In genomic region chr15:77944002-77944867, GRCh38 we compare ENCODE assay signal across 7 cellular contexts.
DNase-seq lines count a peak whose midpoint lies in the region; FAIRE-seq and TF ChIP-seq lines count a peak whose summit lies in the region.

No MANE protein-coding gene starts in this region.

- peaks cover 6% of the 10 kb centered on the region for H3K36me3 Mint-ChIP-seq in dendritic cell treated with granulocyte-macrophage colony-stimulating factor and Interleukin-4, amounts not matched to agents 40 ng/mL and 50 ng/mL, for 4 days (ENCODE audit: low read depth)

- FAIRE-seq in GM12891 (lab: Jason Lieb, UNC) = peak; percentile 80
- peak; percentile 79 for FAIRE-seq in TTC549 (lab: Jason Lieb, UNC)

- no peaks in the 10 kb centered on the region for H3K27me3 Mint-ChIP-seq in dendritic cell treated with granulocyte-macrophage colony-stimulating factor and Interleukin-4, amounts not matched to agents 40 ng/mL and 50 ng/mL, for 4 days

- TF ChIP-seq POLR2A in GM12891 (IDR thresholded peaks at IDR 0.05; ENCODE audit: low read depth, low read length) = 0 out of 2 replicates have a peak, but pooled peaks have one; percentile 22

- peak overlapping the region; percentile 57 for H3K27ac ChIP-seq in layer of hippocampus (ENCODE audit: low read depth, low read length)

- H3K4me1 Mint-ChIP-seq in dendritic cell treated with granulocyte-macrophage colony-stimulating factor and Interleukin-4, amounts not matched to agents 40 ng/mL and 50 ng/mL, for 4 days (ENCODE audit: low read depth) = peaks cover 9% of the 10 kb centered on the region

- peak overlapping the region; percentile 85 for H3K4me3 Mint-ChIP-seq in dendritic cell treated with granulocyte-macrophage colony-stimulating factor and Interleukin-4, amounts not matched to agents 40 ng/mL and 50 ng/mL, for 4 days

- intact Hi-C loops in dendritic cell treated with granulocyte-macrophage colony-stimulating factor and Interleukin-4, amounts not matched to agents 40 ng/mL and 50 ng/mL, for 4 days (cut with micrococcal nuclease) = no loop called here

- no peaks in the 10 kb centered on the region for H3K27me3 ChIP-seq in layer of hippocampus (ENCODE audit: control insufficient read depth, insufficient read depth, low read length)

- H3K27ac Mint-ChIP-seq in dendritic cell treated with granulocyte-macrophage colony-stimulating factor and Interleukin-4, amounts not matched to agents 40 ng/mL and 50 ng/mL, for 4 days = peak overlapping the region; percentile 92

- DNase-seq in GM12891 (ENCODE audit: insufficient read length, low spot score) (peak; percentile 41), HuH-7.5 (ENCODE audit: low spot score) (peak; percentile 86), RPMI8226 (no peak)
- peak; percentile 43 for DNase-seq in stimulated activated CD4-positive, alpha-beta T cell treated with anti-CD3 and anti-CD28 coated beads, Interleukin-12 subunit alpha, Interleukin-12 subunit beta, amount 100 ng/mL, for 4 hours

- H3K9me3 Mint-ChIP-seq in dendritic cell treated with granulocyte-macrophage colony-stimulating factor and Interleukin-4, amounts not matched to agents 40 ng/mL and 50 ng/mL, for 4 days = no peaks in the 10 kb centered on the region

TF ChIP-seq in GM12891, 5 proteins besides CTCF, POLR2A, EP300 and RAD21:
- TF ChIP-seq TAF1 (IDR thresholded peaks at IDR 0.05; ENCODE audit: low read depth, low read length) (0 out of 2 replicates have a peak, but pooled peaks have one; percentile 13), POLR2AphosphoS5 (IDR thresholded peaks at IDR 0.05; ENCODE audit: low read depth, low read length) (no peak)
